ENCODE assay signal across 24 cellular contexts in the genomic region with DNA sequence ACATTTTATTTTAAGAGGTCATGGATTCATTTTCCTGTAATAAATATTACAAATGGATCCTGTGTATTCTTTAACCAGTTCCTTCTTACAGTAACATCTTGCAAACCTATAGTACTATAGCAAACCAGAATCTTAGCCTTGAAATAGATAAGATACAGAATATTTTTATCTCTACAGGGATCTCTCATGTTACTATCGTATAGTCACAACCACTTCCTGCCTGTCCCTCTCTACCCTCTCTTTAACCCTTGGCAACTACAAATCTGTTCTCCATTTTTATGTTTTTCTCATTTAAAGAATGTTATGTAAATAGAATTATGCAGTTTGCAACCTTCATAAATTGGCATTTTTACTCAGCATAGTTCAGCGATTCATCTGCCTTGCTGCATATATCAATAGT.
DNase-seq lines count a peak whose midpoint lies in the region; ATAC-seq and TF ChIP-seq lines count a peak whose summit lies in the region.
"Had no signal": no experiment of that assay in that cellular context is flagged by ENCODE, and none has a peak within 500 bp of the region (broad histone marks: within the 10 kb centered on the region; RNA-seq: fewer than 3 reads in every experiment).

No MANE protein-coding gene starts in this region.

- no peak overlapping the region for H2AFZ ChIP-seq in Loucy (ENCODE audit: low read length)

- H3K9me3 ChIP-seq in Loucy (ENCODE audit: insufficient read depth, low read depth, low read length): peaks cover 6% of the 10 kb centered on the region; the same call in 1 of the 2 replicates
- H3K9me3 ChIP-seq in MG63: no peaks in the 10 kb centered on the region
- H3K9me3 ChIP-seq: SJCRH30, thyroid gland had no signal

- H3K4me3 ChIP-seq in Loucy (ENCODE audit: low read length, poor library complexity, severe bottlenecking) (no peak overlapping the region), MG63 (no peak overlapping the region)
- H3K4me3 ChIP-seq: cardiac muscle cell, lung, SJCRH30, thyroid gland had no signal

- H3K9me3 Mint-ChIP-seq in dendritic cell treated with granulocyte-macrophage colony-stimulating factor and Interleukin-4, amounts not matched to agents 40 ng/mL and 50 ng/mL, for 4 days: peaks cover 8% of the 10 kb centered on the region

- H3K4me2 ChIP-seq in Loucy (ENCODE audit: low read depth, low read length, poor library complexity, severe bottlenecking): peak overlapping the region; percentile 34

- intact Hi-C loops in dendritic cell treated with granulocyte-macrophage colony-stimulating factor and Interleukin-4, amounts not matched to agents 40 ng/mL and 50 ng/mL, for 4 days (cut with micrococcal nuclease): no loop called here

- no peaks in the 10 kb centered on the region for H3K9me2 ChIP-seq in Loucy (replicated peaks; ENCODE audit: low read depth, low read length)

- no peaks in the 10 kb centered on the region for H4K20me1 ChIP-seq in Loucy (ENCODE audit: insufficient read depth, low read length, poor library complexity, severe bottlenecking)

- DNase-seq in epidermal melanocyte (ENCODE audit: insufficient read length, low spot score): no peak
- no peak for DNase-seq in MG63
- no peak for DNase-seq in superior temporal gyrus (ENCODE audit: extremely low spot score)
- DNase-seq: activated CD4-positive, alpha-beta T cell treated with anti-CD3 and anti-CD28 coated beads, Interleukin-2, amount 50 U/mL, for 4 hours; activated gamma-delta T cell treated with Interleukin-2 at 50 U/mL for 16 hours; amniotic stem cell; Calu3; erythroblast; foreskin melanocyte; NCI-H1092 treated with DMSO at 0.1 percent for 48 hours; NCI-H526 treated with DMSO at 0.1 percent for 48 hours; PC-3; SJCRH30; stimulated activated CD4-positive, alpha-beta T cell treated with anti-CD3 and anti-CD28 coated beads, Interleukin-15, amount 100 ng/mL, for 24 hours; T-helper 17 cell; thyroid gland had no signal

- H3K79me2 ChIP-seq in Loucy (ENCODE audit: insufficient read depth, low read length): no peaks in the 10 kb centered on the region

- H3K4me3 Mint-ChIP-seq in dendritic cell treated with granulocyte-macrophage colony-stimulating factor and Interleukin-4, amounts not matched to agents 40 ng/mL and 50 ng/mL, for 4 days: no peak overlapping the region
- H3K4me3 Mint-ChIP-seq: T-helper 17 cell had no signal

- H3K9ac ChIP-seq in Loucy (ENCODE audit: low read depth, low read length, poor library complexity, severe bottlenecking): no peak overlapping the region

- peaks cover 10% of the 10 kb centered on the region for H3K4me1 ChIP-seq in Loucy (ENCODE audit: insufficient read depth, low read length, poor library complexity, severe bottlenecking)
- H3K4me1 ChIP-seq: SJCRH30, thyroid gland had no signal

- H3K36me3 Mint-ChIP-seq in dendritic cell treated with granulocyte-macrophage colony-stimulating factor and Interleukin-4, amounts not matched to agents 40 ng/mL and 50 ng/mL, for 4 days (ENCODE audit: low read depth): no peaks in the 10 kb centered on the region

- TF ChIP-seq CTCF in Loucy (conservative IDR thresholded peaks at IDR 0.05; ENCODE audit: low read length): no peak

- no peaks in the 10 kb centered on the region for H3F3A ChIP-seq in Loucy (ENCODE audit: low read depth)

- no peaks in the 10 kb centered on the region for H3K27me3 ChIP-seq in Loucy (ENCODE audit: insufficient read depth, low read length, poor library complexity, severe bottlenecking)
- H3K27me3 ChIP-seq in MG63: 0 out of 2 replicates have a peak, but pooled peaks cover 3% of the 10 kb centered on the region
- H3K27me3 ChIP-seq: SJCRH30 had no signal

- H3K27me3 Mint-ChIP-seq in dendritic cell treated with granulocyte-macrophage colony-stimulating factor and Interleukin-4, amounts not matched to agents 40 ng/mL and 50 ng/mL, for 4 days: no peaks in the 10 kb centered on the region

- H3K4me1 Mint-ChIP-seq in dendritic cell treated with granulocyte-macrophage colony-stimulating factor and Interleukin-4, amounts not matched to agents 40 ng/mL and 50 ng/mL, for 4 days (ENCODE audit: low read depth): peaks cover 55% of the 10 kb centered on the region

- H3K27ac Mint-ChIP-seq in dendritic cell treated with granulocyte-macrophage colony-stimulating factor and Interleukin-4, amounts not matched to agents 40 ng/mL and 50 ng/mL, for 4 days: peak overlapping the region; percentile 52
- H3K27ac Mint-ChIP-seq: T-helper 17 cell had no signal

- ATAC-seq in GM18502 (IDR thresholded peaks at IDR 0.05; ENCODE audit: poor library complexity, unreplicated experiment): peak; percentile 57
- ATAC-seq in GM21528 (IDR thresholded peaks at IDR 0.05; ENCODE audit: low FRiP score, unreplicated experiment): peak; percentile 39
- ATAC-seq in HG02938 (IDR thresholded peaks at IDR 0.05; ENCODE audit: unreplicated experiment): no peak
- ATAC-seq: PC-3, right cardiac atrium, T-helper 17 cell had no signal

- H3K36me3 ChIP-seq in Loucy (ENCODE audit: insufficient read depth, low read length) (no peaks in the 10 kb centered on the region), MG63 (no peaks in the 10 kb centered on the region)
- H3K36me3 ChIP-seq: cardiac muscle cell, SJCRH30, thyroid gland had no signal
